Comparison of ENCODE assay signal across 10 cellular contexts in genomic region chr3:125936210-125936815, GRCh38. TPM values are rescaled to one million over a fixed set of nuclear protein-coding genes. Genes with fewer than 3 reads are reported as not detected.
DNase-seq lines count a peak whose midpoint lies in the region; ATAC-seq and TF ChIP-seq lines count a peak whose summit lies in the region.
"Not testable (repeated sequence)": the region's sequence is repeated elsewhere in the genome, so short reads cannot be mapped to it uniquely, and the experiment has no call there.
"Had no signal": no experiment of that assay in that cellular context is flagged by ENCODE, and none has a peak within 500 bp of the region (broad histone marks: within the 10 kb centered on the region; RNA-seq: fewer than 3 reads in every experiment).

No MANE protein-coding gene starts in this region.

- H3K9me3 ChIP-seq in MM.1S (replicated peaks; ENCODE audit: insufficient read depth, low read length); PC-3 (ENCODE audit: low read length); ascending aorta: not testable (repeated sequence)

- H3K36me3 Mint-ChIP-seq in progenitor cell of endocrine pancreas (ENCODE audit: insufficient read depth): not testable (repeated sequence)

- H3K27ac Mint-ChIP-seq in progenitor cell of endocrine pancreas: peak overlapping the region; percentile 50

- H3K79me2 ChIP-seq in MM.1S (ENCODE audit: low read length); PC-3 (ENCODE audit: low read length): not testable (repeated sequence)

- not testable (repeated sequence) for H3K9me2 ChIP-seq in MM.1S (replicated peaks; ENCODE audit: insufficient read depth, low read length); PC-3 (replicated peaks; ENCODE audit: low read length)

- not testable (repeated sequence) for H3F3A ChIP-seq in MM.1S (ENCODE audit: insufficient read depth, low read length); PC-3 (ENCODE audit: low read length, unreplicated experiment)

- not testable (repeated sequence) for H3K9me3 Mint-ChIP-seq in progenitor cell of endocrine pancreas (ENCODE audit: low read depth)

- peak overlapping the region; percentile 13; the same call in 1 of the 2 replicates for H3K4me2 ChIP-seq in MM.1S (ENCODE audit: low read depth, low read length)
- peak overlapping the region; percentile 63 for H3K4me2 ChIP-seq in PC-3 (ENCODE audit: low read length)

- not testable (repeated sequence) for H3K27me3 Mint-ChIP-seq in progenitor cell of endocrine pancreas

- POLR2A ChIA-PET in AG04449 (lab: Yijun Ruan, JAX); PC-3 (lab: Charles Lee; ENCODE audit: unreplicated experiment): not testable (repeated sequence)

- H3K4me3 Mint-ChIP-seq in progenitor cell of endocrine pancreas (ENCODE audit: low read depth): peak overlapping the region; percentile 29

- BruUV-seq in PC-3 (replicated peaks; lab: Mats Ljungman, UMichigan): TSS peak; percentile 74

- H3K36me3 ChIP-seq in MM.1S (replicated peaks; ENCODE audit: insufficient read depth, low read length); PC-3 (ENCODE audit: low read depth, low read length); ascending aorta: not testable (repeated sequence)

- not testable (repeated sequence) for H3K27ac ChIP-seq in MM.1S (ENCODE audit: low read length); ascending aorta
- H3K27ac ChIP-seq in PC-3 (ENCODE audit: low read length): peak overlapping the region; percentile 11; the same call in 1 of the 2 replicates

- peak; percentile 15 for TF ChIP-seq CTCF in AG04449 (IDR thresholded peaks at IDR 0.05; ENCODE audit: insufficient read depth, low read length, missing control alignments)
- peak; percentile 42 for TF ChIP-seq CTCF in GM10266 (IDR thresholded peaks at IDR 0.05; ENCODE audit: control insufficient read depth, insufficient read depth, low read depth, missing control alignments)
- TF ChIP-seq CTCF in MM.1S (IDR thresholded peaks at IDR 0.05; ENCODE audit: low read length): peak; percentile 47
- peak; percentile 30 for TF ChIP-seq CTCF in PC-3 (conservative IDR thresholded peaks at IDR 0.05; ENCODE audit: low read depth, low read length)
- peak; percentile 15 to 49 (median 37) for TF ChIP-seq CTCF in ascending aorta (IDR thresholded peaks at IDR 0.05)
- TF ChIP-seq CTCF in fibroblast of mammary gland (conservative IDR thresholded peaks at IDR 0.05; ENCODE audit: control insufficient read depth, insufficient read depth, low read depth, low read length): peak; percentile 29
- peak; percentile 35 for TF ChIP-seq CTCF in progenitor cell of endocrine pancreas (IDR thresholded peaks at IDR 0.05; ENCODE audit: unreplicated experiment)

- not testable (repeated sequence) for DNase-seq in AG04449 (ENCODE audit: low read depth, low spot score); GM10266 (ENCODE audit: extremely low spot score); ascending aorta (ENCODE audit: low spot score in 2 of 2); progenitor cell of endocrine pancreas (ENCODE audit: low spot score, unreplicated experiment)
- DNase-seq in MM.1S (peak; percentile 23), PC-3 (peak; percentile 31), fibroblast of mammary gland (ENCODE audit: low read depth) (peak; percentile 6), left kidney (ENCODE audit: low read depth, low spot score) (peak; percentile 42)

- H4K20me1 ChIP-seq in MM.1S (ENCODE audit: insufficient read depth, low read length); PC-3 (ENCODE audit: low read length): not testable (repeated sequence)

- ATAC-seq in PC-3: peak; percentile 96

- CTCF ChIA-PET in AG04449 (lab: Yijun Ruan, JAX); PC-3 (lab: Charles Lee): not testable (repeated sequence)

- not testable (repeated sequence) for H3K27me3 ChIP-seq in MM.1S (replicated peaks; ENCODE audit: insufficient read depth, low read length); PC-3 (ENCODE audit: low read length); ascending aorta

- not testable (repeated sequence) for H3K4me1 ChIP-seq in MM.1S (ENCODE audit: low read length); PC-3 (ENCODE audit: insufficient read depth, low read length); ascending aorta

- H3K4me3 ChIP-seq in AG04449 (ENCODE audit: low read depth, low read length); MM.1S (ENCODE audit: low read length); ascending aorta; fibroblast of mammary gland (ENCODE audit: control insufficient read depth, low read depth, low read length): not testable (repeated sequence)
- H3K4me3 ChIP-seq in PC-3 (ENCODE audit: low read length): peak overlapping the region; percentile 58; the same call in 1 of the 2 replicates

- not testable (repeated sequence) for H3K9ac ChIP-seq in MM.1S (ENCODE audit: low read length)
- peak overlapping the region; percentile 51 for H3K9ac ChIP-seq in PC-3 (ENCODE audit: low read length)

- peak overlapping the region; percentile 84 for H2AFZ ChIP-seq in MM.1S (ENCODE audit: low read length)
- H2AFZ ChIP-seq in PC-3 (ENCODE audit: low read length): peak overlapping the region; percentile 69

- intact Hi-C loops in PC-3 (cut with micrococcal nuclease): not testable (repeated sequence)
- intact Hi-C loops in ascending aorta (cut with DNase I): loop anchor here (5.0 kb wide), 1 partner anchor 169 kb away; no protein-coding TSS in a partner anchor

- H3K4me1 Mint-ChIP-seq in progenitor cell of endocrine pancreas (ENCODE audit: low read depth): peaks cover 15% of the 10 kb centered on the region

RNA-seq across cellular contexts. Expression of gene ROPN1B, which starts 32.7 kb away (rescaled TPM):
- total RNA-seq in PC-3 (2014; rRNA removed): 0.18 TPM in 1 of 2 replicates, not detected in the other
- total RNA-seq in ascending aorta: not detected
- total RNA-seq in progenitor cell of endocrine pancreas: not detected in 2 replicates
- total RNA-seq: activated naive CD4-positive, alpha-beta T cell treated with anti-CD3 and anti-CD28 coated beads for 36 hours; B cell had no signal
